ENCODE assay signal across 25 cellular contexts in genomic region chr20:56382696-56383095, GRCh38. TPM values are rescaled to one million over a fixed set of nuclear protein-coding genes. Genes with fewer than 3 reads are reported as not detected.
DNase-seq lines count a peak whose midpoint lies in the region; ATAC-seq, FAIRE-seq and TF ChIP-seq lines count a peak whose summit lies in the region.
"Had no signal": no experiment of that assay in that cellular context is flagged by ENCODE, and none has a peak within 500 bp of the region (broad histone marks: within the 10 kb centered on the region; RNA-seq: fewer than 3 reads in every experiment).

No MANE protein-coding gene starts in this region.

- H3K9me3 Mint-ChIP-seq in HFFc6, result no peaks in the 10 kb centered on the region
- no peaks in the 10 kb centered on the region for H3K9me3 Mint-ChIP-seq in activated CD4-positive, alpha-beta memory T cell treated with anti-CD3 and anti-CD28 coated beads for 36 hours
- H3K9me3 Mint-ChIP-seq: CD4-positive, CD25-positive, alpha-beta regulatory T cell had no signal

- peaks cover 30% of the 10 kb centered on the region for H3K79me1 ChIP-seq in mesenchymal stem cell (replicated peaks; ENCODE audit: low read length, poor library complexity, severe bottlenecking)

- no peak overlapping the region for H2BK120ac ChIP-seq in mesenchymal stem cell (ENCODE audit: low read depth, low read length)

- no peak for ATAC-seq in GM12878
- ATAC-seq in left lobe of liver, result no peak
- no peak for ATAC-seq in left colon

- H3K79me2 ChIP-seq in Loucy (ENCODE audit: insufficient read depth, low read length), result peaks cover 89% of the 10 kb centered on the region
- peaks cover 9% of the 10 kb centered on the region for H3K79me2 ChIP-seq in GM12878 (ENCODE audit: control insufficient read depth, insufficient read depth, low read length)

- FAIRE-seq in GM12878 (lab: Jason Lieb, UNC), result peak; percentile 62
- FAIRE-seq: GM19239, RCC 7860 had no signal

- no peak for TF ChIP-seq POLR2A in GM12878 (IDR thresholded peaks at IDR 0.05; ENCODE audit: low read depth, low read length)

- no peak overlapping the region for H3K4ac ChIP-seq in mesenchymal stem cell (ENCODE audit: low read depth in 1 of 2, low read length in 2 of 2)

- H2AFZ ChIP-seq in Loucy (ENCODE audit: low read length) (no peak overlapping the region), GM12878 (ENCODE audit: control insufficient read depth, low read depth, low read length) (no peak overlapping the region), mesenchymal stem cell (ENCODE audit: low read depth, low read length) (no peak overlapping the region)

- no peaks in the 10 kb centered on the region for H3K27me3 ChIP-seq in Loucy (ENCODE audit: insufficient read depth, low read length, poor library complexity, severe bottlenecking)
- H3K27me3 ChIP-seq in GM12878 (replicated peaks in 1 of 2; ENCODE audit: control insufficient read depth in 2 of 2, insufficient read depth in 2 of 2, low read length in 1 of 2), result no peaks in the 10 kb centered on the region
- no peaks in the 10 kb centered on the region for H3K27me3 ChIP-seq in mesenchymal stem cell (ENCODE audit: control insufficient read depth in 1 of 2, insufficient read depth in 1 of 2, low read length in 2 of 2)
- H3K27me3 ChIP-seq: MG63, SJCRH30 had no signal

- BruUV-seq in GM12878 (replicated peaks; lab: Mats Ljungman, UMichigan), result no TSS peak

- H2BK5ac ChIP-seq in mesenchymal stem cell (ENCODE audit: low read depth, low read length, poor library complexity, severe bottlenecking), result no peak overlapping the region

- POLR2A ChIA-PET in GM12878 (lab: Charles Lee), result interaction anchor here (1.2 kb wide), 1 partner anchor 9 kb away, joined by 4 read pairs; the partner anchor contains the start of genes AURKA and CSTF1
- POLR2A ChIA-PET in activated CD4-positive, alpha-beta memory T cell treated with anti-CD3 and anti-CD28 coated beads for 36 hours (lab: Charles Lee), result no interaction called here

- TF ChIP-seq RAD21 in GM12878 (IDR thresholded peaks at IDR 0.05; ENCODE audit: insufficient read depth, low read depth, low read length), result no peak

- H3K36me3 ChIP-seq in Loucy (ENCODE audit: insufficient read depth, low read length) (peaks cover 83% of the 10 kb centered on the region), GM12878 (ENCODE audit: control insufficient read depth in 2 of 2, insufficient read depth in 2 of 2, low read length in 1 of 2) (peaks cover 10 to 38% of the 10 kb centered on the region in 2 experiments), mesenchymal stem cell (ENCODE audit: control insufficient read depth in 1 of 2, insufficient read depth in 2 of 2, low read depth in 1 of 2, low read length in 2 of 2) (peaks cover 17 to 54% of the 10 kb centered on the region in 2 experiments)

- H3K4me1 Mint-ChIP-seq in HFFc6 (ENCODE audit: low read depth), result peaks cover 50% of the 10 kb centered on the region
- peaks cover 12% of the 10 kb centered on the region for H3K4me1 Mint-ChIP-seq in activated CD4-positive, alpha-beta memory T cell treated with anti-CD3 and anti-CD28 coated beads for 36 hours (ENCODE audit: low read depth)

- H3K9me3 ChIP-seq in Loucy (ENCODE audit: insufficient read depth, low read depth, low read length), result no peaks in the 10 kb centered on the region
- no peaks in the 10 kb centered on the region for H3K9me3 ChIP-seq in GM12878 (replicated peaks; ENCODE audit: control insufficient read depth, insufficient read depth, low read length)
- no peaks in the 10 kb centered on the region for H3K9me3 ChIP-seq in mesenchymal stem cell (ENCODE audit: control insufficient read depth, low read length)
- H3K9me3 ChIP-seq: MG63, SJCRH30 had no signal

- H3K14ac ChIP-seq in mesenchymal stem cell (ENCODE audit: low read length in 2 of 2), result no peak overlapping the region

- no peaks in the 10 kb centered on the region; the same call in 1 of the 2 replicates for H3K27me3 Mint-ChIP-seq in HFFc6 (ENCODE audit: insufficient read depth)
- H3K27me3 Mint-ChIP-seq in activated CD4-positive, alpha-beta memory T cell treated with anti-CD3 and anti-CD28 coated beads for 36 hours, result no peaks in the 10 kb centered on the region
- H3K27me3 Mint-ChIP-seq: CD4-positive, CD25-positive, alpha-beta regulatory T cell had no signal

- H4K20me1 ChIP-seq in Loucy (ENCODE audit: insufficient read depth, low read length, poor library complexity, severe bottlenecking), result peaks cover 29% of the 10 kb centered on the region
- peaks cover 3% of the 10 kb centered on the region for H4K20me1 ChIP-seq in GM12878 (ENCODE audit: control insufficient read depth, insufficient read depth)

- no peak overlapping the region for H3K23ac ChIP-seq in mesenchymal stem cell (ENCODE audit: low read length in 2 of 2)

- no peak overlapping the region for H3K9ac ChIP-seq in Loucy (ENCODE audit: low read depth, low read length, poor library complexity, severe bottlenecking)
- no peak overlapping the region for H3K9ac ChIP-seq in GM12878 (ENCODE audit: control insufficient read depth, insufficient read depth, low read length)
- no peak overlapping the region for H3K9ac ChIP-seq in mesenchymal stem cell (ENCODE audit: low read length)

- CTCF ChIA-PET in GM12878 (lab: Yijun Ruan, JAX), result interaction anchor here (0.9 to 2.2 kb wide), 3 partner anchors 9 to 1930 kb away, joined by 3 to 8 read pairs (median 4); partner anchors contain the start of genes AURKA and CSTF1
- CTCF ChIA-PET in activated CD4-positive, alpha-beta memory T cell treated with anti-CD3 and anti-CD28 coated beads for 36 hours (lab: Charles Lee), result no interaction called here

- H2BK15ac ChIP-seq in mesenchymal stem cell (ENCODE audit: low read depth, poor library complexity, severe bottlenecking), result no peak overlapping the region

- H3K27ac Mint-ChIP-seq in HFFc6, result peak overlapping the region; percentile 23
- no peak overlapping the region for H3K27ac Mint-ChIP-seq in activated CD4-positive, alpha-beta memory T cell treated with anti-CD3 and anti-CD28 coated beads for 36 hours

- H3K18ac ChIP-seq in mesenchymal stem cell (ENCODE audit: low read depth in 1 of 2, low read length in 2 of 2), result no peak overlapping the region

- no peak for TF ChIP-seq CTCF in HFFc6 (IDR thresholded peaks at IDR 0.05)
- TF ChIP-seq CTCF in Loucy (conservative IDR thresholded peaks at IDR 0.05; ENCODE audit: low read length), result no peak
- no peak for TF ChIP-seq CTCF in GM12878 (IDR thresholded peaks at IDR 0.05 in 2 of 3, conservative IDR thresholded peaks at IDR 0.05 in 1 of 3; ENCODE audit: control insufficient read depth in 2 of 3, extremely low read depth in 1 of 3, insufficient read depth in 1 of 3, low read depth in 3 of 3, low read length in 3 of 3)

- H3K9me2 ChIP-seq in Loucy (replicated peaks; ENCODE audit: low read depth, low read length), result no peaks in the 10 kb centered on the region

- H3K27ac ChIP-seq in GM12878 (ENCODE audit: control insufficient read depth, insufficient read depth) (no peak overlapping the region), mesenchymal stem cell (ENCODE audit: low read length, poor library complexity, severe bottlenecking) (no peak overlapping the region)
- H3K27ac ChIP-seq: SJCRH30 had no signal

- no peak overlapping the region for H2BK12ac ChIP-seq in mesenchymal stem cell (ENCODE audit: low read length in 2 of 2)

- no peak overlapping the region for H3K4me3 ChIP-seq in Loucy (ENCODE audit: low read length, poor library complexity, severe bottlenecking)
- no peak overlapping the region for H3K4me3 ChIP-seq in GM12878
- no peak overlapping the region for H3K4me3 ChIP-seq in mesenchymal stem cell (ENCODE audit: insufficient read depth in 1 of 2, low read depth in 1 of 2, low read length in 2 of 2)
- H3K4me3 ChIP-seq: MG63, SJCRH30 had no signal

- in situ Hi-C loops in GM12878 (cut with MboI), result no loop called here

- RAD21 ChIA-PET in GM12878 (lab: Charles Lee; ENCODE audit: unreplicated experiment), result interaction anchor here (0.7 to 1.4 kb wide), 2 partner anchors 24 to 27 kb away, joined by 3 read pairs; partner anchors contain the start of gene FAM210B

- H3K36me3 Mint-ChIP-seq in HFFc6 (ENCODE audit: low read depth), result peaks cover 33% of the 10 kb centered on the region
- H3K36me3 Mint-ChIP-seq in activated CD4-positive, alpha-beta memory T cell treated with anti-CD3 and anti-CD28 coated beads for 36 hours, result peaks cover 56% of the 10 kb centered on the region

- no peak overlapping the region for H2AK5ac ChIP-seq in mesenchymal stem cell (ENCODE audit: low read length, severe bottlenecking)

- no peaks in the 10 kb centered on the region for H3F3A ChIP-seq in Loucy (ENCODE audit: low read depth)

- H4K8ac ChIP-seq in mesenchymal stem cell (ENCODE audit: low read length), result no peak overlapping the region

- SMC1A ChIA-PET in GM12878 (lab: Charles Lee; ENCODE audit: uncharacterized antibody, unreplicated experiment), result interaction anchor here (3.4 kb wide), 1 partner anchor 9 kb away, joined by 10 read pairs; no protein-coding TSS in a partner anchor

- H4K91ac ChIP-seq in mesenchymal stem cell (ENCODE audit: low read length), result peak overlapping the region; percentile 55

- intact Hi-C loops in GM12878 (cut with micrococcal nuclease; ENCODE audit: unreplicated experiment), result no loop called here
- intact Hi-C loops in left colon (cut with DNase I, micrococcal nuclease), result no loop called here
- intact Hi-C loops in activated CD4-positive, alpha-beta memory T cell treated with anti-CD3 and anti-CD28 coated beads for 36 hours (cut with micrococcal nuclease), result no loop called here

- H3K4me3 Mint-ChIP-seq in HFFc6, result no peak overlapping the region
- no peak overlapping the region for H3K4me3 Mint-ChIP-seq in activated CD4-positive, alpha-beta memory T cell treated with anti-CD3 and anti-CD28 coated beads for 36 hours
- H3K4me3 Mint-ChIP-seq: CD4-positive, CD25-positive, alpha-beta regulatory T cell had no signal

- peaks cover 54% of the 10 kb centered on the region for H3K4me1 ChIP-seq in Loucy (ENCODE audit: insufficient read depth, low read length, poor library complexity, severe bottlenecking)
- H3K4me1 ChIP-seq in GM12878 (ENCODE audit: control insufficient read depth, insufficient read depth, low read length), result no peaks in the 10 kb centered on the region
- no peaks in the 10 kb centered on the region for H3K4me1 ChIP-seq in mesenchymal stem cell (ENCODE audit: control insufficient read depth, insufficient read depth, low read depth, low read length)
- H3K4me1 ChIP-seq: SJCRH30 had no signal

- no peak for TF ChIP-seq EP300 in GM12878 (IDR thresholded peaks at IDR 0.05; ENCODE audit: borderline replicate concordance in 1 of 2, control insufficient read depth in 1 of 2, low read depth in 2 of 2, low read length in 2 of 2)

- H3K4me2 ChIP-seq in Loucy (ENCODE audit: low read depth, low read length, poor library complexity, severe bottlenecking), result peak overlapping the region; percentile 83
- no peak overlapping the region for H3K4me2 ChIP-seq in GM12878 (ENCODE audit: control insufficient read depth, insufficient read depth)
- H3K4me2 ChIP-seq in mesenchymal stem cell (ENCODE audit: low read length, poor library complexity, severe bottlenecking), result no peak overlapping the region

- no peak for DNase-seq in HFFc6
- DNase-seq in GM12878 (ENCODE audit: low read depth, low spot score), result no peak
- DNase-seq in mesenchymal stem cell, result no peak
- DNase-seq in left lobe of liver (ENCODE audit: low spot score), result no peak
- DNase-seq in activated naive CD4-positive, alpha-beta T cell treated with Interleukin-2 at 50 U/mL for 16 hours, result no peak
- DNase-seq in left colon, result no peak
- no peak for DNase-seq in activated CD4-positive, alpha-beta memory T cell treated with anti-CD3 and anti-CD28 coated beads for 36 hours
- DNase-seq: CD4-positive, CD25-positive, alpha-beta regulatory T cell; EL; GF-D8; GOT3; HCEC 1CT; IMR-90; Karpas-422; MG63; NCI-H1048; NCI-H1417 treated with DMSO at 0.1 percent for 48 hours; NCI-H2029; NCI-H226; NCI-H524 treated with DMSO at 0.1 percent for 48 hours; NCI-H82 had no signal

- WGBS in GM12878 (ENCODE audit: insufficient coverage, insufficient replicate concordance, low lambda C conversion rate, missing lambda C conversion rate), result 96% methylated on average over 4 of the region's 4 CpGs
- 86% methylated on average over 4 of the region's 4 CpGs for WGBS in mesenchymal stem cell

RNA-seq across cellular contexts. Expression of gene AURKA, which starts 9.3 kb away (rescaled TPM):
- 10 to 100 TPM; 37.2 to 82.0 (median 77.1) TPM for total RNA-seq in HFFc6 (2021; fragmentation: NEBNext Ultra II Directional; extraction: Animal tissue kit (Norgen Biotek cat#: 25700))
- total RNA-seq in GM12878 (2013; cell fraction: nucleolus; rRNA removed), result 18.8 and 19.4 TPM in 2 replicates
- total RNA-seq in GM12878 (2014; rRNA removed) (57.3 and 63.1 TPM in 2 replicates), GM12878 (2014; rRNA removed; fragmentation: Illumina TruSeq; extraction: Trizol) (67.9 and 71.6 TPM in 2 replicates), GM12878 (2021) (59.4 and 61.2 TPM in 2 replicates), left lobe of liver (1.6 TPM), left colon (10 to 100 TPM; 13.3 to 21.1 TPM)
- 20.0 TPM for polyA plus RNA-seq in GM12878 (2011; ENCODE audit: low read depth)
- polyA plus RNA-seq in GM12878 (2011; rRNA removed) (87.6 and 108 TPM in 2 replicates), GM12878 (2014; fragmentation: Illumina TruSeq; extraction: Trizol) (98.7 and 113 TPM in 2 replicates), GM12878 (2014; fragmentation: Nextera tagmentation; extraction: Ambion mirVana) (10 to 100 TPM; 70.9 to 75.2 TPM), GM12878 (2014; rRNA removed) (58.3 and 60.8 TPM in 2 replicates), GM12878 (2016; fragmentation: Nextera tagmentation; extraction: Ambion mirVana) (100 to 1,000 TPM; 120 to 122 TPM)
- 66.6 and 74.8 TPM in 2 replicates for polyA plus RNA-seq in GM12878 (2011; cell fraction: cytosol; rRNA removed)
- 37.8 and 38.0 TPM in 2 replicates for polyA plus RNA-seq in GM12878 (2011; cell fraction: nucleus; rRNA removed)
- polyA plus RNA-seq in GM12878 (2012), result 19.8 and 28.8 TPM in 2 replicates
- 55.3 and 61.1 TPM in 2 replicates for polyA minus RNA-seq in GM12878 (2011; rRNA and poly(A)+ RNA removed)
- polyA minus RNA-seq in GM12878 (2011; cell fraction: cytosol; rRNA and poly(A)+ RNA removed), result 31.7 and 35.6 TPM in 2 replicates
- polyA minus RNA-seq in GM12878 (2011; cell fraction: nucleus; rRNA and poly(A)+ RNA removed), result 11.7 and 18.3 TPM in 2 replicates
- 13.9 TPM for polyA plus RNA-seq in mesenchymal stem cell (2013, experiment 1 of 2)
- polyA plus RNA-seq in mesenchymal stem cell (2013, experiment 2 of 2), result 13.9 TPM
- 100 to 1,000 TPM in 1 of 2 experiments, 10 to 100 TPM in 1; 99.7 to 101 TPM for total RNA-seq in activated CD4-positive, alpha-beta memory T cell treated with anti-CD3 and anti-CD28 coated beads for 36 hours

RNA-seq across cellular contexts. Expression of gene CSTF1, which starts 9.7 kb away (rescaled TPM):
- 10 to 100 TPM; 32.1 to 40.5 (median 34.6) TPM for total RNA-seq in HFFc6 (2021; fragmentation: NEBNext Ultra II Directional; extraction: Animal tissue kit (Norgen Biotek cat#: 25700))
- 45.6 and 47.2 TPM in 2 replicates for total RNA-seq in GM12878 (2013; cell fraction: nucleolus; rRNA removed)
- 41.9 and 42.7 TPM in 2 replicates for total RNA-seq in GM12878 (2014; rRNA removed)
- total RNA-seq in GM12878 (2014; rRNA removed; fragmentation: Illumina TruSeq; extraction: Trizol), result 42.5 and 45.8 TPM in 2 replicates
- total RNA-seq in GM12878 (2021), result 39.7 and 41.8 TPM in 2 replicates
- 23.0 TPM for polyA plus RNA-seq in GM12878 (2011; ENCODE audit: low read depth)
- 81.4 and 89.1 TPM in 2 replicates for polyA plus RNA-seq in GM12878 (2011; rRNA removed)
- polyA plus RNA-seq in GM12878 (2011; cell fraction: cytosol; rRNA removed), result 71.6 and 81.5 TPM in 2 replicates
- polyA plus RNA-seq in GM12878 (2011; cell fraction: nucleus; rRNA removed), result 60.9 and 66.0 TPM in 2 replicates
- polyA plus RNA-seq in GM12878 (2012), result 31.3 and 34.4 TPM in 2 replicates
- polyA plus RNA-seq in GM12878 (2014; fragmentation: Illumina TruSeq; extraction: Trizol), result 56.2 and 57.8 TPM in 2 replicates
- polyA plus RNA-seq in GM12878 (2014; fragmentation: Nextera tagmentation; extraction: Ambion mirVana), result 10 to 100 TPM; 63.3 to 66.0 TPM
- 44.9 and 47.2 TPM in 2 replicates for polyA plus RNA-seq in GM12878 (2014; rRNA removed)
- polyA plus RNA-seq in GM12878 (2016; fragmentation: Nextera tagmentation; extraction: Ambion mirVana), result 10 to 100 TPM; 43.3 to 54.5 TPM
- 115 and 172 TPM in 2 replicates for polyA minus RNA-seq in GM12878 (2011; rRNA and poly(A)+ RNA removed)
- polyA minus RNA-seq in GM12878 (2011; cell fraction: cytosol; rRNA and poly(A)+ RNA removed), result 28.7 and 32.7 TPM in 2 replicates
- 30.7 and 45.1 TPM in 2 replicates for polyA minus RNA-seq in GM12878 (2011; cell fraction: nucleus; rRNA and poly(A)+ RNA removed)
- 22.0 TPM for polyA plus RNA-seq in mesenchymal stem cell (2013, experiment 1 of 2)
- polyA plus RNA-seq in mesenchymal stem cell (2013, experiment 2 of 2), result 21.8 TPM
- 17.2 TPM for total RNA-seq in left lobe of liver
- total RNA-seq in left colon, result 10 to 100 TPM; 22.9 to 23.1 TPM
- 10 to 100 TPM; 53.9 to 56.6 TPM for total RNA-seq in activated CD4-positive, alpha-beta memory T cell treated with anti-CD3 and anti-CD28 coated beads for 36 hours

RNA-seq across cellular contexts. Expression of gene FAM210B, which starts 23.9 kb away (rescaled TPM):
- total RNA-seq in HFFc6 (2021; fragmentation: NEBNext Ultra II Directional; extraction: Animal tissue kit (Norgen Biotek cat#: 25700)), result 10 to 100 TPM; 34.5 to 58.6 (median 41.0) TPM
- 1.3 and 1.7 TPM in 2 replicates for total RNA-seq in GM12878 (2013; cell fraction: nucleolus; rRNA removed)
- total RNA-seq in GM12878 (2014; rRNA removed) (0.56 and 1.1 TPM in 2 replicates), GM12878 (2014; rRNA removed; fragmentation: Illumina TruSeq; extraction: Trizol) (0.51 and 0.94 TPM in 2 replicates), GM12878 (2021) (0.51 and 0.58 TPM in 2 replicates), left lobe of liver (53.6 TPM), left colon (10 to 100 TPM; 30.2 to 35.3 TPM)
- polyA plus RNA-seq in GM12878 (2011; ENCODE audit: low read depth), result 0.71 TPM
- polyA plus RNA-seq in GM12878 (2011; rRNA removed) (1.4 and 1.8 TPM in 2 replicates), GM12878 (2014; fragmentation: Illumina TruSeq; extraction: Trizol) (0.79 and 0.97 TPM in 2 replicates), GM12878 (2014; fragmentation: Nextera tagmentation; extraction: Ambion mirVana) (under 1 TPM; 0.13 to 0.38 TPM), GM12878 (2014; rRNA removed) (0.46 and 0.53 TPM in 2 replicates), GM12878 (2016; fragmentation: Nextera tagmentation; extraction: Ambion mirVana) (1 to 10 TPM; 1.3 TPM)
- 0.94 and 1.1 TPM in 2 replicates for polyA plus RNA-seq in GM12878 (2011; cell fraction: cytosol; rRNA removed)
- 0.16 and 0.79 TPM in 2 replicates for polyA plus RNA-seq in GM12878 (2011; cell fraction: nucleus; rRNA removed)
- 1.3 and 1.4 TPM in 2 replicates for polyA plus RNA-seq in GM12878 (2012)
- 0.36 and 1.0 TPM in 2 replicates for polyA minus RNA-seq in GM12878 (2011; rRNA and poly(A)+ RNA removed)
- polyA minus RNA-seq in GM12878 (2011; cell fraction: cytosol; rRNA and poly(A)+ RNA removed), result 0.40 and 0.94 TPM in 2 replicates
- 0.12 and 1.1 TPM in 2 replicates for polyA minus RNA-seq in GM12878 (2011; cell fraction: nucleus; rRNA and poly(A)+ RNA removed)
- 30.8 TPM for polyA plus RNA-seq in mesenchymal stem cell (2013, experiment 1 of 2)
- 31.8 TPM for polyA plus RNA-seq in mesenchymal stem cell (2013, experiment 2 of 2)
- 1 to 10 TPM; 5.5 to 5.9 TPM for total RNA-seq in activated CD4-positive, alpha-beta memory T cell treated with anti-CD3 and anti-CD28 coated beads for 36 hours

RNA-seq across cellular contexts. Expression of gene CASS4, which starts 29.4 kb away (rescaled TPM):
- total RNA-seq in HFFc6 (2021; fragmentation: NEBNext Ultra II Directional; extraction: Animal tissue kit (Norgen Biotek cat#: 25700)), result under 1 TPM; 0.38 to 0.70 (median 0.56) TPM
- 0.47 TPM in 1 of 2 replicates, not detected in the other for total RNA-seq in GM12878 (2013; cell fraction: nucleolus; rRNA removed)
- total RNA-seq in GM12878 (2014; rRNA removed) (0.06 and 0.11 TPM in 2 replicates), GM12878 (2014; rRNA removed; fragmentation: Illumina TruSeq; extraction: Trizol) (0.09 and 0.14 TPM in 2 replicates), GM12878 (2021) (0.19 and 0.21 TPM in 2 replicates), left lobe of liver (0.93 TPM), left colon (1 to 10 TPM in 1 of 2 donors, under 1 TPM in 1; 0.46 to 1.3 TPM)
- polyA plus RNA-seq in GM12878 (2011; ENCODE audit: low read depth), result 0.14 TPM
- polyA plus RNA-seq in GM12878 (2011; rRNA removed) (0.10 and 0.11 TPM in 2 replicates), GM12878 (2014; fragmentation: Illumina TruSeq; extraction: Trizol) (0.13 and 0.21 TPM in 2 replicates), GM12878 (2014; fragmentation: Nextera tagmentation; extraction: Ambion mirVana) (under 1 TPM; 0.04 to 0.11 TPM), GM12878 (2014; rRNA removed) (0.04 and 0.24 TPM in 2 replicates), GM12878 (2016; fragmentation: Nextera tagmentation; extraction: Ambion mirVana) (under 1 TPM in 1 of 2 experiments, not detected in 1; 0.05 TPM)
- 0.01 and 0.03 TPM in 2 replicates for polyA plus RNA-seq in GM12878 (2011; cell fraction: cytosol; rRNA removed)
- 0.09 and 0.15 TPM in 2 replicates for polyA plus RNA-seq in GM12878 (2011; cell fraction: nucleus; rRNA removed)
- 0.13 and 0.22 TPM in 2 replicates for polyA plus RNA-seq in GM12878 (2012)
- polyA minus RNA-seq in GM12878 (2011; rRNA and poly(A)+ RNA removed), result 0.10 and 0.15 TPM in 2 replicates
- not detected in 2 replicates for polyA minus RNA-seq in GM12878 (2011; cell fraction: cytosol; rRNA and poly(A)+ RNA removed)
- polyA minus RNA-seq in GM12878 (2011; cell fraction: nucleus; rRNA and poly(A)+ RNA removed), result 0.10 and 0.12 TPM in 2 replicates
- 0.14 TPM for polyA plus RNA-seq in mesenchymal stem cell (2013, experiment 1 of 2)
- 0.19 TPM for polyA plus RNA-seq in mesenchymal stem cell (2013, experiment 2 of 2)
- total RNA-seq in activated CD4-positive, alpha-beta memory T cell treated with anti-CD3 and anti-CD28 coated beads for 36 hours, result 1 to 10 TPM; 7.8 to 8.6 TPM
